Comparison of ENCODE assay signal across 8 cellular contexts in the genomic region with DNA sequence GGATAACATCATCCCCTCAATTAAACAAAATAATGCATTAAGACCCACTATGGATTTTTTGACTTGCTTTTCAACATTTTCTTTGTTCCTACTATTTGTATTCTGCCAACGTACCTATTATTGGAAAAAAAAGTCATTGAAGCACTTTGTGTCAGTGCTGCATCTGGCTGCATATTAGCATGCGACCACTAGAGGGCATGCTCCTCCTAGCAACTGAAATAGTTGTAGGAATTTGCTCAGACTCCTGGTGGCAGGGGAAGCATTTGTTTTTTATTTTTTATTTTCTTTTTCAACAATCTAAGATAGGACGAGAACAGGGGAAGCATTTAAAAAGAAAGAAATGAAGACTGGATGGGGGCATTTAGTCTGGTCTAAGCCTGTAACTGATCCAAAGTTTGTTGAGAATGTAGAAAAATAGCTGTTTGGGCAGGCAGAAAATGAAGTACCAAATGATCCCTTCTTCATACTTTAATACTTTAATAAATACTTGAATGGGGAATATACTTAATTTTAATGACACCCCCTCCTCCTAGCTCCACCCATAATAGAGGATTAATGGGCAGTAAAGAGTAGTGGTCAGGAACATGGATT. TPM values are rescaled to one million over a fixed set of nuclear protein-coding genes. Genes with fewer than 3 reads are reported as not detected.
DNase-seq lines count a peak whose midpoint lies in the region; ATAC-seq and TF ChIP-seq lines count a peak whose summit lies in the region.

No MANE protein-coding gene starts in this region.

- no peak overlapping the region for H3K9ac ChIP-seq in colonic mucosa (ENCODE audit: low read depth in 2 of 2, low read length in 2 of 2)

- no peak for TF ChIP-seq POLR2A in GM18505 (IDR thresholded peaks at IDR 0.05; ENCODE audit: borderline replicate concordance, extremely low read depth, insufficient read depth, insufficient read length)

- H3K27ac ChIP-seq in colonic mucosa, result no peak overlapping the region
- no peak overlapping the region for H3K27ac ChIP-seq in left lung

- peak in 12 of 14 donors; percentile 5 to 63 (median 30) for DNase-seq in C1 segment of cervical spinal cord (lab: John Stamatoyannopoulos, UW)
- peak; percentile 71 for DNase-seq in H4 (ENCODE audit: low spot score)
- DNase-seq in NCI-H460 (ENCODE audit: extremely low read depth, low read depth), result peak; percentile 58
- peak; percentile 84 for DNase-seq in activated CD4-positive, alpha-beta T cell treated with anti-CD3 and anti-CD28 coated beads for 48 hours
- peak; percentile 74 for DNase-seq in colonic mucosa
- DNase-seq in left lung, result peak in 1 of 2 donors; percentile 61
- peak; percentile 76 for DNase-seq in stimulated activated CD4-positive, alpha-beta T cell treated with anti-CD3 and anti-CD28 coated beads, Interleukin-4, amount 100 ng/mL, for 1 hour

- H3K4me3 ChIP-seq in colonic mucosa (no peak overlapping the region), left lung (no peak overlapping the region)

- no peaks in the 10 kb centered on the region for H3K4me1 ChIP-seq in colonic mucosa
- H3K4me1 ChIP-seq in left lung, result no peaks in the 10 kb centered on the region

- TF ChIP-seq CTCF in colonic mucosa (IDR thresholded peaks at IDR 0.05), result peak; percentile 92
- peak; percentile 97 to 98 for TF ChIP-seq CTCF in left lung (IDR thresholded peaks at IDR 0.05)

- no peaks in the 10 kb centered on the region for H3K9me3 ChIP-seq in colonic mucosa
- peaks cover 0 to 3% of the 10 kb centered on the region in 2 donors for H3K9me3 ChIP-seq in left lung

- intact Hi-C loops in colonic mucosa (cut with DNase I) (loop anchor here (5.0 kb wide), 1 partner anchor 123 kb away; no protein-coding TSS in a partner anchor), left lung (cut with DNase I) (no loop called here)

- H3K36me3 ChIP-seq in colonic mucosa, result no peaks in the 10 kb centered on the region
- peaks cover 0 to 25% of the 10 kb centered on the region in 2 donors for H3K36me3 ChIP-seq in left lung

- H3K27me3 ChIP-seq in colonic mucosa, result no peaks in the 10 kb centered on the region
- H3K27me3 ChIP-seq in left lung, result no peaks in the 10 kb centered on the region

- peak; percentile 97 for ATAC-seq in left lung
- ATAC-seq in GM18505 (IDR thresholded peaks at IDR 0.05; ENCODE audit: unreplicated experiment), result no peak

RNA-seq across cellular contexts. Expression of gene CLEC4A, which starts 14.5 kb away (rescaled TPM):
- not detected in 2 replicates for total RNA-seq in H4 (2014; rRNA removed; shearing (Covaris generic))
- total RNA-seq in NCI-H460 (2014; rRNA removed; shearing (Covaris generic)), result not detected in 2 replicates
- 0.21 and 0.79 TPM in 2 replicates for polyA plus RNA-seq in NCI-H460 (2014; cell fraction: nucleus; rRNA removed)
- total RNA-seq in colonic mucosa (1 to 10 TPM; 1.8 TPM), left lung (10 to 100 TPM in 1 of 2 donors, 1 to 10 TPM in 1; 6.5 to 21.1 TPM)

RNA-seq across cellular contexts. Expression of gene NECAP1, which starts 26.8 kb away (rescaled TPM):
- 34.7 and 50.5 TPM in 2 replicates for total RNA-seq in H4 (2014; rRNA removed; shearing (Covaris generic))
- 27.4 and 31.3 TPM in 2 replicates for total RNA-seq in NCI-H460 (2014; rRNA removed; shearing (Covaris generic))
- polyA plus RNA-seq in NCI-H460 (2014; cell fraction: nucleus; rRNA removed), result 22.4 and 42.3 TPM in 2 replicates
- total RNA-seq in colonic mucosa, result 10 to 100 TPM; 43.7 to 46.1 TPM
- total RNA-seq in left lung, result 10 to 100 TPM; 33.1 to 43.4 TPM

RNA-seq across cellular contexts. Expression of gene C3AR1, which starts 42.7 kb away (rescaled TPM):
- total RNA-seq in H4 (2014; rRNA removed; shearing (Covaris generic)), result 0.95 and 1.8 TPM in 2 replicates
- total RNA-seq in NCI-H460 (2014; rRNA removed; shearing (Covaris generic)), result not detected in 2 replicates
- polyA plus RNA-seq in NCI-H460 (2014; cell fraction: nucleus; rRNA removed), result not detected in 2 replicates
- total RNA-seq in colonic mucosa (1 to 10 TPM; 1.8 to 7.9 TPM), left lung (10 to 100 TPM; 19.4 to 66.4 TPM)

RNA-seq across cellular contexts. Expression of gene ZNF705A, which starts 47.9 kb away (rescaled TPM):
- total RNA-seq in H4 (2014; rRNA removed; shearing (Covaris generic)), result not detected in 2 replicates
- not detected in 2 replicates for total RNA-seq in NCI-H460 (2014; rRNA removed; shearing (Covaris generic))
- not detected in 2 replicates for polyA plus RNA-seq in NCI-H460 (2014; cell fraction: nucleus; rRNA removed)
- total RNA-seq in colonic mucosa (not detected), left lung (under 1 TPM in 1 of 2 donors, not detected in 1; 0.39 TPM)
